ENCODE assay signal across 14 cellular contexts in the genomic region with DNA sequence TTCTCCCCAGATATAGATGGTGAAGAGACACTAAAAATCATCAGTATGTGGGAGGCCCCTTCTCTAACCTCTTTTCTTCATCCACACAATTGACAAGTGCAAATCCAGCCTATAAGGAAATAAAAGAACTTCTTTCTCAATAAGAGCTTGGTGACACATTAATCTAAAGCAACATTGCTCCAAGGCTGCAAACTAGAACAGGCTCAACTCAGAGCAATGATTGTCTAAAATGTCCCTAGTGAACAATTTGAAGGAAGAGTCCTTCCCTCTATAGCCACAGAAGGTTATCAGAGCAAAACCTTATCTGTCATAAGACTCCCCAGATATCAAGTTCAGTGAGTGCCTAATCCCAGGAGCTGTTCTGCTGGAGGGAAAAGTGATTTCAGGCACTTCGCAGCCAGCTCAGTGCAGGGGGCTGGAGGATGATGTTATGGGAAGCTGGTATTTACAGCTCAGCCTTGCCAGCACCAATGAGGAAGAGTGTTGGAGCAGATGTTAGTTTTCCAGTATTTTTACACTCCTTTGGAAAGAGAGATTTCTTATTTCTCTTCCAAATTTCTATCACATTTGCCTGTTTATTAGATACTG.
A peak's percentile ranks its signal among the peaks of the same experiment; 100 is the strongest.
DNase-seq lines count a peak whose midpoint lies in the region; ATAC-seq and TF ChIP-seq lines count a peak whose summit lies in the region.
"Had no signal": no experiment of that assay in that cellular context is flagged by ENCODE, and none has a peak within 500 bp of the region (broad histone marks: within the 10 kb centered on the region; RNA-seq: fewer than 3 reads in every experiment).

No MANE protein-coding gene starts in this region.

- peak overlapping the region; percentile 80 for H4K5ac ChIP-seq in IMR-90 (ENCODE audit: low read depth, low read length)

- no peaks in the 10 kb centered on the region for H3K36me3 Mint-ChIP-seq in CD8-positive, alpha-beta T cell
- peaks cover 0 to 8% (median 0%) of the 10 kb centered on the region in 3 donors for H3K36me3 Mint-ChIP-seq in naive thymus-derived CD8-positive, alpha-beta T cell

- no peak for DNase-seq in CD8-positive, alpha-beta T cell
- DNase-seq in IMR-90: no peak
- no peak for DNase-seq in epithelial cell of prostate (ENCODE audit: low read depth, low spot score)
- DNase-seq in naive thymus-derived CD8-positive, alpha-beta T cell: no peak
- no peak for DNase-seq in AG08396 (ENCODE audit: low spot score)
- DNase-seq: activated CD4-positive, alpha-beta T cell treated with anti-CD3 and anti-CD28 coated beads, Interleukin-2, amount 10 ng/mL, durations not matched to agents 24 days and 14 days; C1 segment of cervical spinal cord; H9; NCI-H1048; NCI-H774; occipital lobe had no signal

- H3K9me1 ChIP-seq in IMR-90 (ENCODE audit: insufficient read depth, low read length): no peaks in the 10 kb centered on the region

- peak overlapping the region; percentile 90; the same call in 1 of the 2 replicates for H3K18ac ChIP-seq in IMR-90 (ENCODE audit: low read depth, low read length)

- no peak overlapping the region for H2BK5ac ChIP-seq in IMR-90 (ENCODE audit: low read depth, low read length, poor library complexity, severe bottlenecking)

- no peaks in the 10 kb centered on the region for H3K9me3 Mint-ChIP-seq in CD8-positive, alpha-beta T cell
- no peaks in the 10 kb centered on the region for H3K9me3 Mint-ChIP-seq in naive thymus-derived CD8-positive, alpha-beta T cell
- H3K9me3 Mint-ChIP-seq: activated CD4-positive, alpha-beta T cell treated with anti-CD3 and anti-CD28 coated beads, Interleukin-2, amount 10 ng/mL, durations not matched to agents 24 days and 14 days; H9 had no signal

- no peaks in the 10 kb centered on the region for H3K27me3 ChIP-seq in CD8-positive, alpha-beta T cell (ENCODE audit: insufficient read depth, low read length)
- H3K27me3 ChIP-seq in IMR-90 (ENCODE audit: control insufficient read depth, insufficient read depth, low read length): no peaks in the 10 kb centered on the region

- H3K14ac ChIP-seq in IMR-90 (replicated peaks; ENCODE audit: low read depth, low read length): no peak overlapping the region

- H4K20me1 ChIP-seq in IMR-90 (ENCODE audit: insufficient read depth, low read length): no peaks in the 10 kb centered on the region

- H3K4me2 ChIP-seq in IMR-90 (ENCODE audit: low read depth, low read length): peak overlapping the region; percentile 39

- H4K8ac ChIP-seq in IMR-90 (ENCODE audit: low read depth in 2 of 2, low read length in 2 of 2): no peak overlapping the region

- H3K23ac ChIP-seq in IMR-90 (ENCODE audit: low read depth, low read length): 0 out of 2 replicates have a peak overlapping the region, but pooled peaks have one; percentile 24

- ATAC-seq in CD8-positive, alpha-beta T cell: no peak
- ATAC-seq in IMR-90 (ENCODE audit: low read depth) (no peak), HG03571 (IDR thresholded peaks at IDR 0.05; ENCODE audit: unreplicated experiment) (no peak), HG03025 (IDR thresholded peaks at IDR 0.05; ENCODE audit: low FRiP score, unreplicated experiment) (no peak)
- no peak for ATAC-seq in naive thymus-derived CD8-positive, alpha-beta T cell
- ATAC-seq: K562 had no signal

- dilution Hi-C loops in IMR-90 (cut with HindIII; ENCODE audit: low sequenced_read_pairs, unreplicated experiment): no loop called here

- H3K36me3 ChIP-seq in CD8-positive, alpha-beta T cell (ENCODE audit: insufficient read depth, low read length): no peaks in the 10 kb centered on the region
- H3K36me3 ChIP-seq in IMR-90 (ENCODE audit: control insufficient read depth, insufficient read depth, low read length): no peaks in the 10 kb centered on the region

- H4K91ac ChIP-seq in IMR-90 (ENCODE audit: insufficient read depth, low read depth, low read length): no peak overlapping the region

- CTCF ChIA-PET in CD8-positive, alpha-beta T cell (lab: Charles Lee): interaction anchor here (0.6 to 1.3 kb wide), 5 partner anchors 19 to 457 kb away, joined by 3 to 4 read pairs (median 3); no protein-coding TSS in a partner anchor
- CTCF ChIA-PET in IMR-90 (lab: Yijun Ruan, JAX): interaction anchor here (2.2 kb wide), 1 partner anchor 66 kb away, joined by 5 read pairs; no protein-coding TSS in a partner anchor

- H2AK5ac ChIP-seq in IMR-90 (ENCODE audit: low read depth, low read length): no peak overlapping the region

- no peak overlapping the region for H2AK9ac ChIP-seq in IMR-90 (replicated peaks; ENCODE audit: low read depth, low read length, poor library complexity)

- no peak overlapping the region for H3K9ac ChIP-seq in IMR-90 (ENCODE audit: low read depth, low read length)

- H3K4me1 Mint-ChIP-seq in CD8-positive, alpha-beta T cell (ENCODE audit: low read depth): peaks cover 90% of the 10 kb centered on the region
- peaks cover 27 to 82% (median 75%) of the 10 kb centered on the region in 4 donors for H3K4me1 Mint-ChIP-seq in naive thymus-derived CD8-positive, alpha-beta T cell
- H3K4me1 Mint-ChIP-seq: H9 had no signal

- H3K4me3 Mint-ChIP-seq in CD8-positive, alpha-beta T cell: no peak overlapping the region
- peak overlapping the region in 6 of 10 donors; percentile 2 to 27 (median 18) for H3K4me3 Mint-ChIP-seq in naive thymus-derived CD8-positive, alpha-beta T cell
- H3K4me3 Mint-ChIP-seq: activated CD4-positive, alpha-beta T cell treated with anti-CD3 and anti-CD28 coated beads, Interleukin-2, amount 10 ng/mL, durations not matched to agents 24 days and 14 days; H9 had no signal

- no peak overlapping the region for H2BK20ac ChIP-seq in IMR-90 (ENCODE audit: low read depth, low read length)

- H3K4me1 ChIP-seq in CD8-positive, alpha-beta T cell (ENCODE audit: insufficient read depth, low read length): peaks cover 55% of the 10 kb centered on the region
- H3K4me1 ChIP-seq in IMR-90 (ENCODE audit: control insufficient read depth, insufficient read depth, low read length): peaks cover 2% of the 10 kb centered on the region; the same call in 1 of the 2 replicates

- WGBS in IMR-90 (ENCODE audit: extremely low coverage in 2 of 2, insufficient read length in 1 of 2), 2 experiments: no CpG with 5 or more reads among the region's 1 CpG

- H3K27me3 Mint-ChIP-seq in CD8-positive, alpha-beta T cell (ENCODE audit: low read depth): no peaks in the 10 kb centered on the region
- H3K27me3 Mint-ChIP-seq in naive thymus-derived CD8-positive, alpha-beta T cell: no peaks in the 10 kb centered on the region
- H3K27me3 Mint-ChIP-seq: activated CD4-positive, alpha-beta T cell treated with anti-CD3 and anti-CD28 coated beads, Interleukin-2, amount 10 ng/mL, durations not matched to agents 24 days and 14 days had no signal

- H3K4me3 ChIP-seq in CD8-positive, alpha-beta T cell (ENCODE audit: low read depth, low read length): no peak overlapping the region
- H3K4me3 ChIP-seq in IMR-90 (ENCODE audit: insufficient read depth, low read depth, low read length): no peak overlapping the region
- H3K4me3 ChIP-seq: K562 had no signal

- H2BK15ac ChIP-seq in IMR-90 (ENCODE audit: low read depth, low read length): no peak overlapping the region

- peak overlapping the region; percentile 28 for H3K27ac Mint-ChIP-seq in CD8-positive, alpha-beta T cell
- peak overlapping the region in 6 of 10 donors; percentile 2 to 91 (median 44) for H3K27ac Mint-ChIP-seq in naive thymus-derived CD8-positive, alpha-beta T cell
- H3K27ac Mint-ChIP-seq: activated CD4-positive, alpha-beta T cell treated with anti-CD3 and anti-CD28 coated beads, Interleukin-2, amount 10 ng/mL, durations not matched to agents 24 days and 14 days; H9 had no signal

- no peak overlapping the region for H3K56ac ChIP-seq in IMR-90 (ENCODE audit: extremely low read depth, insufficient read depth, low read length)

- POLR2A ChIA-PET in CD8-positive, alpha-beta T cell (lab: Charles Lee): interaction anchor here (1.0 to 2.2 kb wide), 4 partner anchors 13 to 372 kb away, joined by 3 to 5 read pairs (median 3); no protein-coding TSS in a partner anchor
- POLR2A ChIA-PET in IMR-90 (lab: Charles Lee; ENCODE audit: unreplicated experiment): no interaction called here
- POLR2A ChIA-PET in naive thymus-derived CD8-positive, alpha-beta T cell (lab: Charles Lee): interaction anchor here (0.6 to 1.3 kb wide), 2 partner anchors 37 to 58 kb away, joined by 3 to 5 read pairs; no protein-coding TSS in a partner anchor

- no peak overlapping the region for H3K4ac ChIP-seq in IMR-90 (ENCODE audit: low read depth, low read length)

- no peak overlapping the region for H3K27ac ChIP-seq in CD8-positive, alpha-beta T cell (ENCODE audit: low read depth, low read length)
- H3K27ac ChIP-seq in IMR-90 (ENCODE audit: insufficient read depth, low read length): no peak overlapping the region; the same call in 1 of the 2 replicates
- peak overlapping the region; percentile 63 for H3K27ac ChIP-seq in epithelial cell of prostate

- H3K9me3 ChIP-seq in CD8-positive, alpha-beta T cell (ENCODE audit: low read length): no peaks in the 10 kb centered on the region
- H3K9me3 ChIP-seq in IMR-90 (ENCODE audit: control insufficient read depth, insufficient read depth, low read length): no peaks in the 10 kb centered on the region

- in situ Hi-C loops in IMR-90 (cut with MboI; ENCODE audit: low sequenced_read_pairs): no loop called here

- no peak overlapping the region for H2BK120ac ChIP-seq in IMR-90 (ENCODE audit: low read depth, low read length)

- TF ChIP-seq CTCF in CD8-positive, alpha-beta T cell (IDR thresholded peaks at IDR 0.05): no peak
- no peak for TF ChIP-seq CTCF in IMR-90 (conservative IDR thresholded peaks at IDR 0.05; ENCODE audit: low read depth, low read length)

- TF ChIP-seq POLR2A in IMR-90 (IDR thresholded peaks at IDR 0.05; ENCODE audit: low read depth, low read length): no peak

- intact Hi-C loops in CD8-positive, alpha-beta T cell (cut with DNase I, micrococcal nuclease): no loop called here
- intact Hi-C loops in IMR-90 (cut with micrococcal nuclease): loop anchor here (10.0 kb wide), 1 partner anchor 1004 kb away; no protein-coding TSS in a partner anchor

- TF ChIP-seq RAD21 in IMR-90 (IDR thresholded peaks at IDR 0.05; ENCODE audit: low read length): no peak

- BruUV-seq in IMR-90 (replicated peaks; lab: Mats Ljungman, UMichigan): no TSS peak

- H3K79me1 ChIP-seq in IMR-90 (ENCODE audit: low read depth in 1 of 2, low read length in 2 of 2): no peaks in the 10 kb centered on the region; a peak in 1 of 4 replicates

- no peak overlapping the region for H2AFZ ChIP-seq in IMR-90 (replicated peaks; ENCODE audit: low read length, poor library complexity)

TF ChIP-seq in IMR-90, 13 proteins besides CTCF, POLR2A, EP300 and RAD21 (continues in another document):
- no peak for TF ChIP-seq NFE2L2 (IDR thresholded peaks at IDR 0.05; ENCODE audit: low read depth, low read length)
- TF ChIP-seq RCOR1 (IDR thresholded peaks at IDR 0.05; ENCODE audit: insufficient replicate concordance, low read length): no peak
- TF ChIP-seq MAZ (IDR thresholded peaks at IDR 0.05; ENCODE audit: borderline replicate concordance, low read depth, low read length): no peak
- no peak for TF ChIP-seq FOS (IDR thresholded peaks at IDR 0.05; ENCODE audit: low read depth, low read length)
- TF ChIP-seq SMC3 (IDR thresholded peaks at IDR 0.05; ENCODE audit: low read depth, low read length): no peak
